In the genomic region with DNA sequence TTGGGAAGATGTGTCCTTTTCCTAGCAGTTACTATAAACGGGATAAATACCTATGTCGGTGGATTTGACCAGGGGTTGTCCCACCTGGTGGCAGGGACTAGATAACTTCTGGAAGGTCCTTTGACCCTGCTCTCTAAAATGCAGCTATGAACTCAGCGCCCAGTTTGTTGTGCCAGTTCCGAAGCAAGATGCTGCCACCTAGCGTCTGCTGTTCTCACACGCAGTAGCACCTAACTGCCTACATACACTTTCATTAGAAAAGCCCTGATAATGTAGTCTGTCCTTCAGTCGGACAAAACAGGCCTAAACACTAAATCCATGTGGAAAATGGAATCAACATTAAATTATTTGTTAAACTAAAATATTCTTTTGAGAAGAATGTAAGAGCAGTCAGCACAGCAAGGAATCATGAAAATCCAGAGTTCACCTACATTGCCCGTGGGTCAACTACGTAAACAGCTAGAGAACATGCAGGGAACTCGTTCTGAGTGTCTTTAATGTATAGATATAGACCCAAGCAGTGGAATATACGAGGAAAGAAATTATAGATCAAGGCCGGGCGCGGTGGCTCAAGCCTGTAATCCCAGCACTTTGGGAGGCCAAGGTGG, we compare ENCODE assay signal across 1 cellular context.
TF ChIP-seq lines count a peak whose summit lies in the region.

No MANE protein-coding gene starts in this region.

TF ChIP-seq in IMR-90, 13 proteins besides CTCF, POLR2A, EP300 and RAD21:
- TF ChIP-seq SMC3 (IDR thresholded peaks at IDR 0.05; ENCODE audit: low read depth, low read length): peak; percentile 77
- no peak for TF ChIP-seq NFE2L2 (IDR thresholded peaks at IDR 0.05; ENCODE audit: low read depth, low read length)
